ENCODE assay signal across 8 cellular contexts in genomic region chr5:34898258-34898895, GRCh38. TPM values are rescaled to one million over a fixed set of nuclear protein-coding genes. Genes with fewer than 3 reads are reported as not detected.
DNase-seq lines count a peak whose midpoint lies in the region; ATAC-seq and TF ChIP-seq lines count a peak whose summit lies in the region.

No MANE protein-coding gene starts in this region.

- no peak overlapping the region for H3K4me3 ChIP-seq in HUES48 (ENCODE audit: low read depth, low read length)

- no peaks in the 10 kb centered on the region for H3K27me3 ChIP-seq in HUES48 (ENCODE audit: control insufficient read depth, insufficient read depth, low read length)

- no peak overlapping the region for H3K4me3 Mint-ChIP-seq in Calu3 (ENCODE audit: low read depth, unreplicated experiment)
- no peak overlapping the region for H3K4me3 Mint-ChIP-seq in activated CD8-positive, alpha-beta memory T cell treated with anti-CD3 and anti-CD28 coated beads, Interleukin-2, amount 10 ng/mL, durations not matched to agents 7 days and 5 days
- H3K4me3 Mint-ChIP-seq in stimulated activated naive B cell treated with anti-CD40 and anti-IgM and Interleukin-4, amounts not matched to agents 10 μg/mL and 1 μg/mL and 100 μg/mL, for 72 hours: no peak overlapping the region

- intact Hi-C loops in Calu3 (cut with micrococcal nuclease; ENCODE audit: unreplicated experiment): loop anchor here (1.0 to 10.0 kb wide), 4 partner anchors 214 to 424 kb away; no protein-coding TSS in a partner anchor

- no peaks in the 10 kb centered on the region for H3K4me1 ChIP-seq in HUES48 (ENCODE audit: control insufficient read depth, insufficient read depth, low read length)

- H3K27ac ChIP-seq in HUES48 (ENCODE audit: low read depth, low read length): peak overlapping the region; percentile 24

- peak; percentile 90 for ATAC-seq in GM21381 (IDR thresholded peaks at IDR 0.05; ENCODE audit: unreplicated experiment)
- ATAC-seq in activated CD8-positive, alpha-beta memory T cell treated with anti-CD3 and anti-CD28 coated beads, Interleukin-2, amount 10 ng/mL, durations not matched to agents 7 days and 5 days: peak; percentile 57
- peak; percentile 89 to 90 for ATAC-seq in stimulated activated naive B cell treated with anti-CD40 and anti-IgM and Interleukin-4, amounts not matched to agents 10 μg/mL and 1 μg/mL and 100 μg/mL, for 72 hours (replicated peaks)

- peaks cover 4% of the 10 kb centered on the region for H3K36me3 ChIP-seq in HUES48 (ENCODE audit: control insufficient read depth, insufficient read depth, low read length)

- no peaks in the 10 kb centered on the region for H3K9me3 Mint-ChIP-seq in Calu3 (ENCODE audit: low read depth, unreplicated experiment)
- no peaks in the 10 kb centered on the region for H3K9me3 Mint-ChIP-seq in activated CD8-positive, alpha-beta memory T cell treated with anti-CD3 and anti-CD28 coated beads, Interleukin-2, amount 10 ng/mL, durations not matched to agents 7 days and 5 days (ENCODE audit: low read depth)
- no peaks in the 10 kb centered on the region for H3K9me3 Mint-ChIP-seq in stimulated activated naive B cell treated with anti-CD40 and anti-IgM and Interleukin-4, amounts not matched to agents 10 μg/mL and 1 μg/mL and 100 μg/mL, for 72 hours

- H3K4me1 Mint-ChIP-seq in Calu3 (ENCODE audit: low read depth, unreplicated experiment): no peaks in the 10 kb centered on the region
- no peaks in the 10 kb centered on the region for H3K4me1 Mint-ChIP-seq in activated CD8-positive, alpha-beta memory T cell treated with anti-CD3 and anti-CD28 coated beads, Interleukin-2, amount 10 ng/mL, durations not matched to agents 7 days and 5 days
- no peaks in the 10 kb centered on the region for H3K4me1 Mint-ChIP-seq in stimulated activated naive B cell treated with anti-CD40 and anti-IgM and Interleukin-4, amounts not matched to agents 10 μg/mL and 1 μg/mL and 100 μg/mL, for 72 hours

- H3K27ac Mint-ChIP-seq in Calu3 (ENCODE audit: unreplicated experiment): no peak overlapping the region
- H3K27ac Mint-ChIP-seq in activated CD8-positive, alpha-beta memory T cell treated with anti-CD3 and anti-CD28 coated beads, Interleukin-2, amount 10 ng/mL, durations not matched to agents 7 days and 5 days: no peak overlapping the region
- H3K27ac Mint-ChIP-seq in stimulated activated naive B cell treated with anti-CD40 and anti-IgM and Interleukin-4, amounts not matched to agents 10 μg/mL and 1 μg/mL and 100 μg/mL, for 72 hours: no peak overlapping the region

- no TSS peak for BruUV-seq in Calu3 (replicated peaks; lab: Mats Ljungman, UMichigan)

- CTCF ChIA-PET in Calu3 (lab: Charles Lee): interaction anchor here (1.2 to 2.1 kb wide), 2 partner anchors 375 to 424 kb away, joined by 3 to 7 read pairs; no protein-coding TSS in a partner anchor
- CTCF ChIA-PET in activated CD8-positive, alpha-beta memory T cell treated with anti-CD3 and anti-CD28 coated beads, Interleukin-2, amount 10 ng/mL, durations not matched to agents 7 days and 5 days (lab: Charles Lee): interaction anchor here (0.7 to 2.8 kb wide), 11 partner anchors 12 to 424 kb away, joined by 3 to 20 read pairs (median 5); partner anchors contain the start of genes BRIX1 and RAD1

- H3K36me3 Mint-ChIP-seq in Calu3 (ENCODE audit: insufficient read depth, unreplicated experiment): no peaks in the 10 kb centered on the region
- H3K36me3 Mint-ChIP-seq in activated CD8-positive, alpha-beta memory T cell treated with anti-CD3 and anti-CD28 coated beads, Interleukin-2, amount 10 ng/mL, durations not matched to agents 7 days and 5 days: peaks cover 9% of the 10 kb centered on the region
- peaks cover 5 to 11% of the 10 kb centered on the region in 2 donors for H3K36me3 Mint-ChIP-seq in stimulated activated naive B cell treated with anti-CD40 and anti-IgM and Interleukin-4, amounts not matched to agents 10 μg/mL and 1 μg/mL and 100 μg/mL, for 72 hours

- H3K9me3 ChIP-seq in HUES48 (ENCODE audit: control insufficient read depth, insufficient read depth, low read length): no peaks in the 10 kb centered on the region

- H3K27me3 Mint-ChIP-seq in Calu3 (ENCODE audit: unreplicated experiment): no peaks in the 10 kb centered on the region
- H3K27me3 Mint-ChIP-seq in activated CD8-positive, alpha-beta memory T cell treated with anti-CD3 and anti-CD28 coated beads, Interleukin-2, amount 10 ng/mL, durations not matched to agents 7 days and 5 days: no peaks in the 10 kb centered on the region
- H3K27me3 Mint-ChIP-seq in stimulated activated naive B cell treated with anti-CD40 and anti-IgM and Interleukin-4, amounts not matched to agents 10 μg/mL and 1 μg/mL and 100 μg/mL, for 72 hours: no peaks in the 10 kb centered on the region

- H3K9ac ChIP-seq in HUES48 (ENCODE audit: low read depth, low read length): no peak overlapping the region

- DNase-seq in Calu3 (peak; percentile 65), NOMO-1 (lab: John Stamatoyannopoulos, UW; ENCODE audit: unreplicated experiment in 2 of 2) (peak; percentile 52 to 88), epidermal melanocyte (ENCODE audit: insufficient read length, low spot score) (peak; percentile 55), myocyte (ENCODE audit: low read depth) (peak; percentile 67)
- DNase-seq in activated CD8-positive, alpha-beta memory T cell treated with anti-CD3 and anti-CD28 coated beads, Interleukin-2, amount 10 ng/mL, durations not matched to agents 7 days and 5 days: peak; percentile 70
- peak; percentile 28 for DNase-seq in stimulated activated naive B cell treated with anti-CD40 and anti-IgM and Interleukin-4, amounts not matched to agents 10 μg/mL and 1 μg/mL and 100 μg/mL, for 72 hours

- peak; percentile 58 for TF ChIP-seq CTCF in Calu3 (IDR thresholded peaks at IDR 0.05; ENCODE audit: unreplicated experiment)

RNA-seq across cellular contexts. Expression of gene RAD1, which starts 16.9 kb away (rescaled TPM):
- total RNA-seq in Calu3 (2022) (24.2 and 28.7 TPM in 2 replicates), myocyte (19.2 and 21.4 TPM in 2 replicates)
- total RNA-seq in activated CD8-positive, alpha-beta memory T cell treated with anti-CD3 and anti-CD28 coated beads, Interleukin-2, amount 10 ng/mL, durations not matched to agents 7 days and 5 days: 10 to 100 TPM; 33.2 to 37.7 TPM
- 19.8 TPM for polyA plus RNA-seq in myocyte (2012)

RNA-seq across cellular contexts. Expression of gene BRIX1, which starts 17.1 kb away (rescaled TPM):
- total RNA-seq in Calu3 (2022) (47.0 and 51.1 TPM in 2 replicates), myocyte (21.3 and 22.6 TPM in 2 replicates)
- 10 to 100 TPM; 42.2 to 58.0 TPM for total RNA-seq in activated CD8-positive, alpha-beta memory T cell treated with anti-CD3 and anti-CD28 coated beads, Interleukin-2, amount 10 ng/mL, durations not matched to agents 7 days and 5 days
- 9.6 TPM for polyA plus RNA-seq in myocyte (2012)

RNA-seq across cellular contexts. Expression of gene DNAJC21, which starts 31.0 kb away (rescaled TPM):
- total RNA-seq in Calu3 (2022): 56.2 and 56.8 TPM in 2 replicates
- total RNA-seq in activated CD8-positive, alpha-beta memory T cell treated with anti-CD3 and anti-CD28 coated beads, Interleukin-2, amount 10 ng/mL, durations not matched to agents 7 days and 5 days: 10 to 100 TPM; 50.6 to 54.6 TPM
- 31.9 and 37.8 TPM in 2 replicates for total RNA-seq in myocyte
- 20.7 TPM for polyA plus RNA-seq in myocyte (2012)

RNA-seq across cellular contexts. Expression of gene TTC23L, which starts 59.4 kb away (rescaled TPM):
- total RNA-seq in Calu3 (2022): 0.54 and 0.76 TPM in 2 replicates
- not detected for total RNA-seq in activated CD8-positive, alpha-beta memory T cell treated with anti-CD3 and anti-CD28 coated beads, Interleukin-2, amount 10 ng/mL, durations not matched to agents 7 days and 5 days
- not detected in 2 replicates for total RNA-seq in myocyte
- polyA plus RNA-seq in myocyte (2012): 0.05 TPM
